In the genomic region with DNA sequence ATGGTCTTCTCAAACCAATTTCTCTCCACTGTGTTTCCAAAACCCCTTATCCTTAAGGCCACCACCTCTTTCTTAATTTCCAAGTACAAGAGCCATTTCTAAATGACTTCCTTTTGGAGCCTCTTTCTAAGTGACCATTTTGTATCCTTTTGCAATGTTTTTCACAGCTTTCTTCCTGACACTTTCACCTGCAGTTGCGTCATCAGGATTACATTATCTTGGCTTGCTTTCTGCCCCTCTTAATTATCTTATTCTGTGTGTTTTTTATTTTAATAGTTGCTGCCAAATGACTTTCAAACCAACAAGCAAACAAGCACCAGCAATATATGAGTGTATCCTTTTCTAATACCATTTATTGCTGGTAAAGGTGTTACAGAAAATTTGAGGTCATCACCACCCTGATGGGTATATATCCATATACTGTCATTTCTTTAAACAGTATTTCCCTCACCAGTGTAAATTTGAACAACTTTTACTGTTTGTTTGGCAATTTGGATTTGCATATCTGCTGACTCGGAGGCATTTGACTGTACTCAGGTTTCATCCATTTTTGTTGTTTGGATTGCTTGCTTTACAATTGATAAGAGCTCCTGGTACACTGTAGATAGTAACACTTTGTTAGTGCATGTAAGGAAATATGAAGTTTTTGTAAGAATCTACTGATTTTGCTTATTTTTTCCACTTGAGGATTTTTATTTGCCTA, we compare ENCODE assay signal across 1 cellular context.
TF ChIP-seq lines count a peak whose summit lies in the region.

No MANE protein-coding gene starts in this region.

TF ChIP-seq in K562, 482 proteins besides CTCF, POLR2A, EP300 and RAD21 (continued from another document):
- TF ChIP-seq, protein P1, sequence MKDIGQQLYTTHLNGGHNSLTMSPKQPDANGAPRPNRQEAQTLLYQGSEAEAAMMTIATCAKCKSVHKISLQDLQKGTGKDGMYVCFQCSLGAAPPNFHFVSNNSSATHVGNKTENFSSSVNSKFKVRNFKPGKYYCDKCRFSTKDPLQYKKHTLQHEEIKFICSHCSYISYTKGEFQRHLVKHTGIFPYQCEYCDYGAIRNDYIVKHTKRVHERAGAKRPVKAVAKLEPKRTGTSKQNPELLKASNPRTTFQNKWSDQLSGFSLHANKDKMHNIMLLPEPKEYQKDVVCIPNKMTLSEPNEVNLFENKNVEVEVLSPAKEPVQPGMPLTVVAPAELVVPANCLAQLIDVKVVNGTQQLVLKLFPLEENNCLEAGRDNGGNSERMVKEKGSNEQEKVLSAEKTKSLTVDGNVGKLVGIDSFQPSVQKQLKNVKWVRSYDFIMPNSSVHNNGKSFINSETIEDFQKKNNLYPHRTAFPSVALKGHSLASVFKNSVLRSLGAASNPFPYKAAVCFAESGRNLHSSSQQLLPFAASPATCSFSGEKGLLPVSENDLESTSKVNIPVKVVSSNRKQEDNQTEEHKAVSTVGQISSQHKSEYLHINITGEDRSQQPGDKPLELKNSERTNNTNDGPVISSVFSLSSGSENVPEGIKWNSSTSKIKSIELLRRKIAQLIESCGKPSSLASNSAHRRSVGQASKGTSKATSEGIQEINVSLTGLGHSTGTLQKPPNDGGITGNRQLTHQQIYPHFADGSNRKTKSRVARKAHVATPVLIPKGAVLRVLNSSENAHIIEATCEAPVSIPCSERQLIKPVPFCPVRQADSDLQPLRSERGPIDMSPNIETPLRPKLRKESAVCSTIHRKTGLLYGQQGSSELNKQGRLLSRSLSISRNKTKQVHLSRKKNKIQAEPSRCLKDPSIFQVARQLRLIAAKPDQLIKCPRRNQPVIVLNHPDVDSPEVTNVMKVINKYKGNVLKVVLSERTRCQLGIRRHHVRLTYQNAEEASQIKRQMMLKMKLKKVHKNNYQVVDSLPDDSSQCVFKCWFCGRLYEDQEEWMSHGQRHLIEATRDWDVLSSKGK (CRISPR knock-in tag; IDR thresholded peaks at IDR 0.05) = no peak
- TF ChIP-seq OTX1 (CRISPR knock-in tag; IDR thresholded peaks at IDR 0.05) (no peak), SRSF1 (IDR thresholded peaks at IDR 0.05; ENCODE audit: low read depth, low read length) (no peak), ZNF707 (CRISPR knock-in tag; conservative IDR thresholded peaks at IDR 0.05) (no peak), ZNF668 (CRISPR knock-in tag; IDR thresholded peaks at IDR 0.05) (no peak)
